18 cellular contexts compared by ENCODE assay signal in the genomic region with DNA sequence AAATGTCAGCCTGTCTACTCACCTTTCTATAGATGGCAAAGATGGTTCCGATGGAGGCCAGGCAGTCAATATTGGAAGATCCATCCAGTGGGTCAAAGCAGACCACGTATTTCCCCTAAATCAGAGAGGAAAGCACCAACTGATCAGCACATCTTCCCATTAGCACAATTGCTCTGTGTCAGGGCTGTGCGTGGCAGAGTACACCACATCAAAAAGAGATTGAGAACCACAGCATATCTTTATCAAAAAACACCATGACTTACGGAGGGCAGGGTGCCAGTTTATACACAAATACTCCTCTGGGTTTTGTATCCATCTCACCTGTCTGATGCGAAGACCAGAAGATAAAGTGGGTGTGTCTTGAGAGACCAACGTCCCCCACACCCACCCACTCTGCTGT. TPM values are rescaled to one million over a fixed set of nuclear protein-coding genes. Genes with fewer than 3 reads are reported as not detected.
DNase-seq lines count a peak whose midpoint lies in the region; ATAC-seq and TF ChIP-seq lines count a peak whose summit lies in the region.
"Had no signal": no experiment of that assay in that cellular context is flagged by ENCODE, and none has a peak within 500 bp of the region (broad histone marks: within the 10 kb centered on the region; RNA-seq: fewer than 3 reads in every experiment).

No MANE protein-coding gene starts in this region.

- WGBS in psoas muscle, 3 donors, result 79 to 89% (median 83%) methylated on average over 6 of the region's 6 CpGs

- TF ChIP-seq CTCF in psoas muscle (IDR thresholded peaks at IDR 0.05), result no peak

- intact Hi-C loops in psoas muscle (cut with DNase I), result no loop called here

- peaks cover 2% of the 10 kb centered on the region for H3K27me3 Mint-ChIP-seq in activated CD4-positive, alpha-beta T cell treated with anti-CD3 and anti-CD28 coated beads, Interleukin-2, amount 10 ng/mL, durations not matched to agents 7 days and 5 days
- peaks cover 12% of the 10 kb centered on the region for H3K27me3 Mint-ChIP-seq in activated naive CD8-positive, alpha-beta T cell treated with anti-CD3 and anti-CD28 coated beads, Interleukin-2, amount 50 U/mL, for 24 hours

- no peaks in the 10 kb centered on the region for H3K27me3 ChIP-seq in psoas muscle (ENCODE audit: insufficient read depth in 3 of 3, low read length in 2 of 3)
- H3K27me3 ChIP-seq: Peyer's patch had no signal

- no peaks in the 10 kb centered on the region for H3K4me1 ChIP-seq in psoas muscle
- H3K4me1 ChIP-seq: Caco-2 had no signal

- no peak overlapping the region for H3K27ac Mint-ChIP-seq in activated CD4-positive, alpha-beta T cell treated with anti-CD3 and anti-CD28 coated beads, Interleukin-2, amount 10 ng/mL, durations not matched to agents 7 days and 5 days
- peak overlapping the region; percentile 61 for H3K27ac Mint-ChIP-seq in activated naive CD8-positive, alpha-beta T cell treated with anti-CD3 and anti-CD28 coated beads, Interleukin-2, amount 50 U/mL, for 24 hours
- H3K27ac Mint-ChIP-seq: IgD-negative memory B cell had no signal

- peak; percentile 84 for ATAC-seq in activated naive CD8-positive, alpha-beta T cell treated with anti-CD3 and anti-CD28 coated beads, Interleukin-2, amount 50 U/mL, for 24 hours
- no peak for ATAC-seq in psoas muscle

- DNase-seq in activated CD4-positive, alpha-beta T cell treated with anti-CD3 and anti-CD28 coated beads, Interleukin-2, amount 10 ng/mL, durations not matched to agents 7 days and 5 days, result peak; percentile 12
- DNase-seq in activated CD4-positive, alpha-beta T cell treated with anti-CD3 and anti-CD28 coated beads, Interleukin-2, amount 50 U/mL, for 4 hours, result no peak
- DNase-seq in SW480 (ENCODE audit: low spot score) (peak; percentile 66), psoas muscle (no peak), Kasumi-1 (lab: John Stamatoyannopoulos, UW) (no peak), epidermal melanocyte (ENCODE audit: insufficient read length, low spot score) (no peak), NOMO-1 (lab: John Stamatoyannopoulos, UW; ENCODE audit: unreplicated experiment in 2 of 2) (no peak)
- peak; percentile 4 for DNase-seq in activated naive CD8-positive, alpha-beta T cell treated with anti-CD3 and anti-CD28 coated beads, Interleukin-2, amount 50 U/mL, for 24 hours
- DNase-seq: 8988T, C1 segment of cervical spinal cord, Caco-2, HCEC 1CT, NCI-H345, NCI-H748 treated with DMSO at 0.1 percent for 48 hours, Right ventricle myocardium superior had no signal

- H3K36me3 Mint-ChIP-seq in activated CD4-positive, alpha-beta T cell treated with anti-CD3 and anti-CD28 coated beads, Interleukin-2, amount 10 ng/mL, durations not matched to agents 7 days and 5 days (ENCODE audit: low read depth), result no peaks in the 10 kb centered on the region
- H3K36me3 Mint-ChIP-seq in activated naive CD8-positive, alpha-beta T cell treated with anti-CD3 and anti-CD28 coated beads, Interleukin-2, amount 50 U/mL, for 24 hours (ENCODE audit: low read depth), result no peaks in the 10 kb centered on the region
- H3K36me3 Mint-ChIP-seq: IgD-negative memory B cell had no signal

- H3K4me3 ChIP-seq in psoas muscle, result no peak overlapping the region
- H3K4me3 ChIP-seq: Peyer's patch had no signal

- no peaks in the 10 kb centered on the region for H3K9me3 Mint-ChIP-seq in activated CD4-positive, alpha-beta T cell treated with anti-CD3 and anti-CD28 coated beads, Interleukin-2, amount 10 ng/mL, durations not matched to agents 7 days and 5 days
- no peaks in the 10 kb centered on the region for H3K9me3 Mint-ChIP-seq in activated naive CD8-positive, alpha-beta T cell treated with anti-CD3 and anti-CD28 coated beads, Interleukin-2, amount 50 U/mL, for 24 hours
- H3K9me3 Mint-ChIP-seq: IgD-negative memory B cell had no signal

- CTCF ChIA-PET in activated CD4-positive, alpha-beta T cell treated with anti-CD3 and anti-CD28 coated beads, Interleukin-2, amount 10 ng/mL, durations not matched to agents 7 days and 5 days (lab: Charles Lee), result interaction anchor here (1.0 kb wide), 1 partner anchor 30 kb away, joined by 4 read pairs; a partner anchor contains a TSS

- no peaks in the 10 kb centered on the region for H3K9me3 ChIP-seq in psoas muscle
- H3K9me3 ChIP-seq: Caco-2, Peyer's patch had no signal

- POLR2A ChIA-PET in activated CD4-positive, alpha-beta T cell treated with anti-CD3 and anti-CD28 coated beads, Interleukin-2, amount 10 ng/mL, durations not matched to agents 7 days and 5 days (lab: Charles Lee), result no interaction called here

- peaks cover 23% of the 10 kb centered on the region for H3K4me1 Mint-ChIP-seq in activated CD4-positive, alpha-beta T cell treated with anti-CD3 and anti-CD28 coated beads, Interleukin-2, amount 10 ng/mL, durations not matched to agents 7 days and 5 days
- peaks cover 25% of the 10 kb centered on the region for H3K4me1 Mint-ChIP-seq in activated naive CD8-positive, alpha-beta T cell treated with anti-CD3 and anti-CD28 coated beads, Interleukin-2, amount 50 U/mL, for 24 hours

- peak overlapping the region; percentile 2 for H3K27ac ChIP-seq in psoas muscle
- H3K27ac ChIP-seq: Peyer's patch had no signal

- no peak overlapping the region for H3K4me3 Mint-ChIP-seq in activated CD4-positive, alpha-beta T cell treated with anti-CD3 and anti-CD28 coated beads, Interleukin-2, amount 10 ng/mL, durations not matched to agents 7 days and 5 days
- no peak overlapping the region for H3K4me3 Mint-ChIP-seq in activated naive CD8-positive, alpha-beta T cell treated with anti-CD3 and anti-CD28 coated beads, Interleukin-2, amount 50 U/mL, for 24 hours

- H3K36me3 ChIP-seq in psoas muscle (ENCODE audit: insufficient read depth in 1 of 2, low read depth in 1 of 2), result peaks cover 0 to 6% of the 10 kb centered on the region in 2 donors
- H3K36me3 ChIP-seq: Peyer's patch had no signal

RNA-seq across cellular contexts. Expression of a gene that starts 9.1 kb away (rescaled TPM):
- not detected for total RNA-seq in activated CD4-positive, alpha-beta T cell treated with anti-CD3 and anti-CD28 coated beads, Interleukin-2, amount 10 ng/mL, durations not matched to agents 7 days and 5 days
- total RNA-seq in psoas muscle, result 10 to 100 TPM; 42.4 to 62.6 (median 54.5) TPM
- polyA plus RNA-seq in psoas muscle, result 10 to 100 TPM; 18.9 to 69.6 (median 29.8) TPM
- total RNA-seq: Caco-2, HT1080, Peyer's patch had no signal
- polyA plus RNA-seq: IgD-negative memory B cell had no signal

RNA-seq across cellular contexts. Expression of a gene that starts 29.7 kb away (rescaled TPM):
- not detected for total RNA-seq in activated CD4-positive, alpha-beta T cell treated with anti-CD3 and anti-CD28 coated beads, Interleukin-2, amount 10 ng/mL, durations not matched to agents 7 days and 5 days
- under 1 TPM in 3 of 4 donors, not detected in 1; 0.12 to 0.62 (median 0.42) TPM for total RNA-seq in psoas muscle
- polyA plus RNA-seq in psoas muscle, result under 1 TPM in 2 of 3 donors, not detected in 1; 0.21 to 0.44 TPM
- polyA plus RNA-seq: IgD-negative memory B cell had no signal

RNA-seq across cellular contexts. Expression of a gene that starts 54.8 kb away (rescaled TPM):
- total RNA-seq in activated CD4-positive, alpha-beta T cell treated with anti-CD3 and anti-CD28 coated beads, Interleukin-2, amount 10 ng/mL, durations not matched to agents 7 days and 5 days, result under 1 TPM; 0.27 to 0.40 TPM
- total RNA-seq in psoas muscle, result 1 to 10 TPM in 3 of 4 donors, under 1 TPM in 1; 0.51 to 1.4 (median 1.3) TPM
- under 1 TPM; 0.24 to 0.83 (median 0.42) TPM for polyA plus RNA-seq in psoas muscle
- total RNA-seq: HT1080 had no signal

Comparison
In these comparisons a context has a peak if more than half of its experiments do, and no peak if none do; other contexts are left out.
1. DNase-seq: peak in activated CD4-positive, alpha-beta T cell treated with anti-CD3 and anti-CD28 coated beads, Interleukin-2, amount 10 ng/mL, durations not matched to agents 7 days and 5 days (single experiment), SW480 (single experiment) and activated naive CD8-positive, alpha-beta T cell treated with anti-CD3 and anti-CD28 coated beads, Interleukin-2, amount 50 U/mL, for 24 hours (single experiment); none in activated CD4-positive, alpha-beta T cell treated with anti-CD3 and anti-CD28 coated beads, Interleukin-2, amount 50 U/mL, for 4 hours (0 of 2), psoas muscle (0 of 2), Kasumi-1 (0 of 2), epidermal melanocyte (single experiment) and NOMO-1 (0 of 2).
2. RNA of a gene that starts 9.1 kb away (total RNA-seq): 42.4 to 62.6 TPM in psoas muscle; not detected in activated CD4-positive, alpha-beta T cell treated with anti-CD3 and anti-CD28 coated beads, Interleukin-2, amount 10 ng/mL, durations not matched to agents 7 days and 5 days; every median in the first group is over 10 times any median in the second.